9 cellular contexts compared by ENCODE assay signal in genomic region chr5:76790632-76791290, GRCh38. TPM values are rescaled to one million over a fixed set of nuclear protein-coding genes. Genes with fewer than 3 reads are reported as not detected.
A peak's percentile ranks its signal among the peaks of the same experiment; 100 is the strongest.
DNase-seq lines count a peak whose midpoint lies in the region; ATAC-seq, FAIRE-seq and TF ChIP-seq lines count a peak whose summit lies in the region.
"Had no signal": no experiment of that assay in that cellular context is flagged by ENCODE, and none has a peak within 500 bp of the region (broad histone marks: within the 10 kb centered on the region; RNA-seq: fewer than 3 reads in every experiment).

No MANE protein-coding gene starts in this region.

- DNase-seq in activated CD8-positive, alpha-beta memory T cell treated with anti-CD3 and anti-CD28 coated beads, Interleukin-2, amount 10 ng/mL, durations not matched to agents 7 days and 5 days = peak; percentile 41
- DNase-seq in activated CD8-positive, alpha-beta memory T cell treated with anti-CD3 and anti-CD28 coated beads for 24 hours = no peak
- peak; percentile 15 to 17 for DNase-seq in activated CD4-positive, alpha-beta T cell treated with anti-CD3 and anti-CD28 coated beads, Interleukin-2, amount 50 U/mL, for 48 hours
- DNase-seq in glomerular endothelial cell (ENCODE audit: extremely low read depth, low read depth, low spot score) = peak; percentile 97
- DNase-seq in stimulated activated CD4-positive, alpha-beta T cell treated with anti-CD3 and anti-CD28 coated beads, Interleukin-2, amount 100 ng/mL, for 48 hours = peak; percentile 3 to 8
- no peak for DNase-seq in SKM-1 (lab: John Stamatoyannopoulos, UW; ENCODE audit: unreplicated experiment)
- no peak for DNase-seq in kidney
- no peak for DNase-seq in GM19238 (ENCODE audit: insufficient read length, low spot score)

- intact Hi-C loops in kidney (cut with DNase I) = no loop called here

- TF ChIP-seq CTCF in kidney (IDR thresholded peaks at IDR 0.05; ENCODE audit: borderline replicate concordance, extremely low read depth, insufficient read depth) = no peak

- H3K27me3 Mint-ChIP-seq in activated CD8-positive, alpha-beta memory T cell treated with anti-CD3 and anti-CD28 coated beads, Interleukin-2, amount 10 ng/mL, durations not matched to agents 7 days and 5 days = no peaks in the 10 kb centered on the region

- H3K4me1 ChIP-seq in kidney (ENCODE audit: control insufficient read depth in 1 of 2, insufficient read depth in 1 of 2, low read depth in 1 of 2, low read length in 2 of 2) = peaks cover 0 to 3% of the 10 kb centered on the region in 2 donors

- H3K9me3 ChIP-seq in kidney (ENCODE audit: control insufficient read depth in 1 of 2, low read length in 2 of 2) = no peaks in the 10 kb centered on the region

- H3K9ac ChIP-seq in kidney (ENCODE audit: low read length in 2 of 2) = no peak overlapping the region

- ATAC-seq in activated CD8-positive, alpha-beta memory T cell treated with anti-CD3 and anti-CD28 coated beads, Interleukin-2, amount 10 ng/mL, durations not matched to agents 7 days and 5 days = peak; percentile 75

- H3K4me3 Mint-ChIP-seq in activated CD8-positive, alpha-beta memory T cell treated with anti-CD3 and anti-CD28 coated beads, Interleukin-2, amount 10 ng/mL, durations not matched to agents 7 days and 5 days = no peak overlapping the region

- no peaks in the 10 kb centered on the region for H3K36me3 ChIP-seq in kidney (ENCODE audit: control insufficient read depth in 1 of 2, insufficient read depth in 2 of 2, low read length in 2 of 2)

- H3K4me1 Mint-ChIP-seq in activated CD8-positive, alpha-beta memory T cell treated with anti-CD3 and anti-CD28 coated beads, Interleukin-2, amount 10 ng/mL, durations not matched to agents 7 days and 5 days = peaks cover 15% of the 10 kb centered on the region

- H3K27ac Mint-ChIP-seq in activated CD8-positive, alpha-beta memory T cell treated with anti-CD3 and anti-CD28 coated beads, Interleukin-2, amount 10 ng/mL, durations not matched to agents 7 days and 5 days = peak overlapping the region; percentile 63

- CTCF ChIA-PET in activated CD8-positive, alpha-beta memory T cell treated with anti-CD3 and anti-CD28 coated beads, Interleukin-2, amount 10 ng/mL, durations not matched to agents 7 days and 5 days (lab: Charles Lee) = interaction anchor here (0.9 to 3.9 kb wide), 4 partner anchors 8 to 52 kb away, joined by 3 to 15 read pairs (median 3); no protein-coding TSS in a partner anchor

- peaks cover 6% of the 10 kb centered on the region for H3K9me3 Mint-ChIP-seq in activated CD8-positive, alpha-beta memory T cell treated with anti-CD3 and anti-CD28 coated beads, Interleukin-2, amount 10 ng/mL, durations not matched to agents 7 days and 5 days (ENCODE audit: low read depth)

- H3K36me3 Mint-ChIP-seq in activated CD8-positive, alpha-beta memory T cell treated with anti-CD3 and anti-CD28 coated beads, Interleukin-2, amount 10 ng/mL, durations not matched to agents 7 days and 5 days = peaks cover 3% of the 10 kb centered on the region

- H3K27ac ChIP-seq in kidney (ENCODE audit: low read depth in 2 of 2, low read length in 2 of 2) = no peak overlapping the region

- no peak overlapping the region for H3K4me3 ChIP-seq in kidney (ENCODE audit: low read length in 2 of 2)

- FAIRE-seq in kidney (lab: Jason Lieb, UNC) = no peak
- FAIRE-seq: G401.6 had no signal

RNA-seq across cellular contexts. Expression of gene F2RL1, which starts 28.1 kb away (rescaled TPM):
- total RNA-seq in activated CD8-positive, alpha-beta memory T cell treated with anti-CD3 and anti-CD28 coated beads, Interleukin-2, amount 10 ng/mL, durations not matched to agents 7 days and 5 days = under 1 TPM; 0.47 to 0.82 TPM
- total RNA-seq in glomerular endothelial cell = 47.6 and 81.4 TPM in 2 replicates
- 51.9 TPM for total RNA-seq in kidney
- 24.5 TPM for polyA plus RNA-seq in kidney (ENCODE audit: insufficient read depth, low read depth, low replicate concordance)

RNA-seq across cellular contexts. Expression of gene S100Z, which starts 59.1 kb away (rescaled TPM):
- total RNA-seq in activated CD8-positive, alpha-beta memory T cell treated with anti-CD3 and anti-CD28 coated beads, Interleukin-2, amount 10 ng/mL, durations not matched to agents 7 days and 5 days = 1 to 10 TPM in 1 of 2 experiments, under 1 TPM in 1; 0.42 to 2.1 TPM
- not detected in 2 replicates for total RNA-seq in glomerular endothelial cell
- total RNA-seq in kidney = 1.2 TPM
- 0.69 TPM for polyA plus RNA-seq in kidney (ENCODE audit: insufficient read depth, low read depth, low replicate concordance)

Comparison
In these comparisons a context has a peak if more than half of its experiments do, and no peak if none do; other contexts are left out.
1. DNase-seq: peak in activated CD8-positive, alpha-beta memory T cell treated with anti-CD3 and anti-CD28 coated beads, Interleukin-2, amount 10 ng/mL, durations not matched to agents 7 days and 5 days (single experiment), activated CD4-positive, alpha-beta T cell treated with anti-CD3 and anti-CD28 coated beads, Interleukin-2, amount 50 U/mL, for 48 hours (2 of 2), glomerular endothelial cell (single experiment) and stimulated activated CD4-positive, alpha-beta T cell treated with anti-CD3 and anti-CD28 coated beads, Interleukin-2, amount 100 ng/mL, for 48 hours (2 of 2); none in activated CD8-positive, alpha-beta memory T cell treated with anti-CD3 and anti-CD28 coated beads for 24 hours (single experiment), SKM-1 (single experiment), kidney (single experiment) and GM19238 (single experiment).
2. RNA of gene F2RL1, which starts 28.1 kb away (total RNA-seq): 47.6 to 81.4 TPM in glomerular endothelial cell and 51.9 TPM in kidney (single experiment); 0.47 to 0.82 TPM in activated CD8-positive, alpha-beta memory T cell treated with anti-CD3 and anti-CD28 coated beads, Interleukin-2, amount 10 ng/mL, durations not matched to agents 7 days and 5 days; every median in the first group is over 10 times any median in the second.